In the genomic region with DNA sequence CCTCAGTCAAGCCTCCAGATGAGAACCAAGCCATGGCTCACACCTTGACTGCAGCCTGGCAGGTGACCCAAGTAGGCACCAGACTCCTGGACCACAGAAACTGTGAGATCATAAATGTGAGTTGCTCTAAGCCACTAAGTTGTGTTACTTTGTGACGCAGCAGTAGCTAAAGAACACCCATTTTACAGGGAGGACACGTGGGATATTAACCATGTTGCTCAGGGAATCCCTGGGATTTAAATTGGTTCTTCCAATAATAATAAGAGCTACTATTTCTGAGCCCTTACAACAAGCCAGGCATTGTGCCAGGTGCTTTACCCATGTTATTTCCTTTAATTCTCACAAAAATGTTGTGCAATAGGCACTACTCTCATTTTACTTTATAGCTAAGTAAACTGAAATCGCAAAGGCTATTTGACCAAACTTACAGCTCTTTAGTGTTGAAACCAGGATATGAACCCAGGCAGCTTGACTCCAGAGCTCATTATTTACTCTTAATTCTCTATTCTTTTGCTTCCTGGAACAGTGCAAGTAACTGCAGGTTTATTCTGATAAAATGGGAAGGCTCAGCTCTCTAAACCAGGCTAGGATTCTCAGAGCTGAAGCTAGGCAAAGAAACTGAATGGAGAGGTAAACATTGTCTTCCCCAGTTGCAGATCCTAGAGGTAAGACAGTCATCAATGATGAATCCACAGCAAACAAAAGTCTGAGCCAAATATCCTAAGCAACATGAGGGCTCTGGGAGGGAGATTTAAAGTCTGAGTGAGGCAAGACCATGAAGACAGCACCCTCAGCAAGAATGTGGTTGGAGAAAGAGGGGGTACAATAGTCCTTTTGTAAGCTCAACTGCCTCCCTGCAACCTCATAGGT, we compare ENCODE assay signal across 18 cellular contexts.
DNase-seq lines count a peak whose midpoint lies in the region; ATAC-seq, FAIRE-seq and TF ChIP-seq lines count a peak whose summit lies in the region.
"Had no signal": no experiment of that assay in that cellular context is flagged by ENCODE, and none has a peak within 500 bp of the region (broad histone marks: within the 10 kb centered on the region; RNA-seq: fewer than 3 reads in every experiment).

No MANE protein-coding gene starts in this region.

- H3K4me3 ChIP-seq in bronchial epithelial cell (ENCODE audit: low read depth, low read length) (no peak overlapping the region), HepG2 (replicated peaks in 1 of 3; ENCODE audit: insufficient read depth in 1 of 3, low read depth in 2 of 3, low read length in 3 of 3) (no peak overlapping the region; a peak in 1 of 6 replicates), tibial nerve (no peak overlapping the region), kidney (ENCODE audit: low read length in 2 of 2) (no peak overlapping the region)
- H3K4me3 ChIP-seq: GM23338, spleen had no signal

- ATAC-seq in HepG2 (peak; percentile 38), HG02610 (IDR thresholded peaks at IDR 0.05; ENCODE audit: unreplicated experiment) (no peak)
- ATAC-seq: GM23338, left ventricle myocardium superior had no signal

- H3K9ac ChIP-seq in HepG2 (ENCODE audit: insufficient read depth, low read depth, low read length) (peak overlapping the region; percentile 18), kidney (ENCODE audit: low read length in 2 of 2) (no peak overlapping the region)

- no peak for TF ChIP-seq RAD21 in HepG2 (CRISPR knock-in tag; IDR thresholded peaks at IDR 0.05)

- TF ChIP-seq CTCF in bronchial epithelial cell (IDR thresholded peaks at IDR 0.05; ENCODE audit: insufficient read depth, low read length, severe bottlenecking): no peak
- TF ChIP-seq CTCF in HepG2 (CRISPR knock-in tag; IDR thresholded peaks at IDR 0.05): no peak
- TF ChIP-seq CTCF in tibial nerve (IDR thresholded peaks at IDR 0.05): no peak
- TF ChIP-seq CTCF in kidney (IDR thresholded peaks at IDR 0.05; ENCODE audit: borderline replicate concordance, extremely low read depth, insufficient read depth): no peak

- FAIRE-seq in bronchial epithelial cell (lab: Jason Lieb, UNC): no peak
- FAIRE-seq in HepG2 (lab: Jason Lieb, UNC): peak; percentile 70
- no peak for FAIRE-seq in kidney (lab: Jason Lieb, UNC)
- FAIRE-seq: frontal cortex, urothelium cell line had no signal

- in situ Hi-C loops in HepG2 (cut with HindIII; ENCODE audit: extremely low pct_ligation_motif_present, low pct_unique_long_range_greater_than_20kb): no loop called here

- H3K36me3 ChIP-seq in bronchial epithelial cell (ENCODE audit: control insufficient read depth, insufficient read depth, low read length): no peaks in the 10 kb centered on the region
- H3K36me3 ChIP-seq in HepG2 (replicated peaks in 1 of 2; ENCODE audit: control insufficient read depth in 1 of 2, insufficient read depth in 2 of 2, low read length in 2 of 2): no peaks in the 10 kb centered on the region
- H3K36me3 ChIP-seq in tibial nerve: no peaks in the 10 kb centered on the region
- H3K36me3 ChIP-seq in kidney (ENCODE audit: control insufficient read depth in 1 of 2, insufficient read depth in 2 of 2, low read length in 2 of 2): no peaks in the 10 kb centered on the region
- H3K36me3 ChIP-seq: spleen had no signal

- H3K9me3 ChIP-seq in HepG2 (ENCODE audit: low read length): no peaks in the 10 kb centered on the region
- no peaks in the 10 kb centered on the region for H3K9me3 ChIP-seq in tibial nerve
- H3K9me3 ChIP-seq in kidney (ENCODE audit: control insufficient read depth in 1 of 2, low read length in 2 of 2): no peaks in the 10 kb centered on the region
- H3K9me3 ChIP-seq: spleen had no signal

- intact Hi-C loops in HepG2 (cut with micrococcal nuclease; ENCODE audit: unreplicated experiment) (no loop called here), kidney (cut with DNase I) (no loop called here)

- no peak overlapping the region for H2AFZ ChIP-seq in HepG2 (ENCODE audit: low read length)
- H2AFZ ChIP-seq: GM23338 had no signal

- BruUV-seq in HepG2 (replicated peaks; lab: Mats Ljungman, UMichigan): no TSS peak

- H3K27ac ChIP-seq in HepG2 (ENCODE audit: extremely low read length, insufficient read depth, low read length): peak overlapping the region; percentile 58
- H3K27ac ChIP-seq in tibial nerve: no peak overlapping the region
- H3K27ac ChIP-seq in kidney (ENCODE audit: low read depth in 2 of 2, low read length in 2 of 2): no peak overlapping the region

- H3K27me3 ChIP-seq in bronchial epithelial cell (ENCODE audit: control insufficient read depth, insufficient read depth, low read length) (no peaks in the 10 kb centered on the region), HepG2 (ENCODE audit: control insufficient read depth in 1 of 2, insufficient read depth in 2 of 2, low read length in 2 of 2) (no peaks in the 10 kb centered on the region), tibial nerve (no peaks in the 10 kb centered on the region)
- H3K27me3 ChIP-seq: spleen had no signal

- WGBS in HepG2 (ENCODE audit: low lambda C conversion rate): 3% methylated on average over 2 of the region's 3 CpGs
- 81 to 86% methylated on average over 3 of the region's 3 CpGs for WGBS in tibial nerve, 2 donors

- H3K4me2 ChIP-seq in HepG2 (ENCODE audit: low read depth, low read length): peak overlapping the region; percentile 51
- H3K4me2 ChIP-seq: GM23338 had no signal

- TF ChIP-seq POLR2A in HepG2 (IDR thresholded peaks at IDR 0.05; ENCODE audit: insufficient read depth in 1 of 2, low read depth in 2 of 2, low read length in 2 of 2) (no peak), tibial nerve (IDR thresholded peaks at IDR 0.05) (no peak)

- peaks cover 79% of the 10 kb centered on the region for H3K4me1 ChIP-seq in HepG2 (ENCODE audit: insufficient read depth, low read length)
- H3K4me1 ChIP-seq in tibial nerve: no peaks in the 10 kb centered on the region
- H3K4me1 ChIP-seq in kidney (ENCODE audit: control insufficient read depth in 1 of 2, insufficient read depth in 1 of 2, low read depth in 1 of 2, low read length in 2 of 2): no peaks in the 10 kb centered on the region

- H4K20me1 ChIP-seq in HepG2 (ENCODE audit: insufficient read depth, low read length): no peaks in the 10 kb centered on the region

- H3K79me2 ChIP-seq in HepG2 (ENCODE audit: insufficient read depth, low read length): no peaks in the 10 kb centered on the region

- POLR2A ChIA-PET in HepG2 (lab: Yijun Ruan, JAX): interaction anchor here (1.4 kb wide), 1 partner anchor 10 kb away, joined by 7 read pairs; no protein-coding TSS in a partner anchor

- DNase-seq in NOMO-1 treated with DMSO at 0.1 percent for 48 hours (lab: John Stamatoyannopoulos, UW; ENCODE audit: unreplicated experiment): peak; percentile 38
- DNase-seq in NOMO-1 treated with dmso at 0.1 percent for 144 hours (lab: John Stamatoyannopoulos, UW; ENCODE audit: unreplicated experiment): no peak
- DNase-seq in bronchial epithelial cell (ENCODE audit: low read depth): peak; percentile 53
- peak; percentile 88 for DNase-seq in HepG2 (ENCODE audit: low spot score)
- DNase-seq in tibial nerve (ENCODE audit: low spot score in 2 of 2): peak; percentile 16 to 18
- no peak for DNase-seq in kidney
- no peak for DNase-seq in T-helper 9 cell
- DNase-seq: activated B cell treated with CpG ODN at 0.5 μM for 24 hours; CD4-positive, alpha-beta T cell; KG1; left ventricle myocardium superior; naive B cell; NK-92 treated with Interleukin-12 subunit alpha and Interleukin-12 subunit beta, amount 100 ng/mL, for 24 hours; spleen had no signal

- CTCF ChIA-PET in HepG2 (lab: Yijun Ruan, JAX; ENCODE audit: low intra/inter-chr PET ratio, low total read pairs): no interaction called here

- TF ChIP-seq EP300 in HepG2 (IDR thresholded peaks at IDR 0.05; ENCODE audit: low read depth in 2 of 2, low read length in 2 of 2) (peak in 1 of 2 experiments; percentile 65; a peak in 2 of 4 replicates), HepG2 (CRISPR knock-in tag; IDR thresholded peaks at IDR 0.05; ENCODE audit: borderline replicate concordance) (peak; percentile 22; the same call in 1 of the 2 replicates), tibial nerve (IDR thresholded peaks at IDR 0.05) (no peak)

TF ChIP-seq in HepG2, 621 proteins besides CTCF, POLR2A, EP300 and RAD21 (continues in another document):
- TF ChIP-seq SOX6 (IDR thresholded peaks at IDR 0.05): no peak
- TF ChIP-seq SOX6 (CRISPR knock-in tag; IDR thresholded peaks at IDR 0.05): peak; percentile 55; the same call in 1 of the 2 replicates
- TF ChIP-seq MBD4 (IDR thresholded peaks at IDR 0.05; ENCODE audit: borderline replicate concordance, low read length): peak; percentile 57; the same call in 1 of the 2 replicates
- no peak for TF ChIP-seq KLF15 (CRISPR knock-in tag; IDR thresholded peaks at IDR 0.05; ENCODE audit: borderline replicate concordance)
- TF ChIP-seq, protein P1, sequence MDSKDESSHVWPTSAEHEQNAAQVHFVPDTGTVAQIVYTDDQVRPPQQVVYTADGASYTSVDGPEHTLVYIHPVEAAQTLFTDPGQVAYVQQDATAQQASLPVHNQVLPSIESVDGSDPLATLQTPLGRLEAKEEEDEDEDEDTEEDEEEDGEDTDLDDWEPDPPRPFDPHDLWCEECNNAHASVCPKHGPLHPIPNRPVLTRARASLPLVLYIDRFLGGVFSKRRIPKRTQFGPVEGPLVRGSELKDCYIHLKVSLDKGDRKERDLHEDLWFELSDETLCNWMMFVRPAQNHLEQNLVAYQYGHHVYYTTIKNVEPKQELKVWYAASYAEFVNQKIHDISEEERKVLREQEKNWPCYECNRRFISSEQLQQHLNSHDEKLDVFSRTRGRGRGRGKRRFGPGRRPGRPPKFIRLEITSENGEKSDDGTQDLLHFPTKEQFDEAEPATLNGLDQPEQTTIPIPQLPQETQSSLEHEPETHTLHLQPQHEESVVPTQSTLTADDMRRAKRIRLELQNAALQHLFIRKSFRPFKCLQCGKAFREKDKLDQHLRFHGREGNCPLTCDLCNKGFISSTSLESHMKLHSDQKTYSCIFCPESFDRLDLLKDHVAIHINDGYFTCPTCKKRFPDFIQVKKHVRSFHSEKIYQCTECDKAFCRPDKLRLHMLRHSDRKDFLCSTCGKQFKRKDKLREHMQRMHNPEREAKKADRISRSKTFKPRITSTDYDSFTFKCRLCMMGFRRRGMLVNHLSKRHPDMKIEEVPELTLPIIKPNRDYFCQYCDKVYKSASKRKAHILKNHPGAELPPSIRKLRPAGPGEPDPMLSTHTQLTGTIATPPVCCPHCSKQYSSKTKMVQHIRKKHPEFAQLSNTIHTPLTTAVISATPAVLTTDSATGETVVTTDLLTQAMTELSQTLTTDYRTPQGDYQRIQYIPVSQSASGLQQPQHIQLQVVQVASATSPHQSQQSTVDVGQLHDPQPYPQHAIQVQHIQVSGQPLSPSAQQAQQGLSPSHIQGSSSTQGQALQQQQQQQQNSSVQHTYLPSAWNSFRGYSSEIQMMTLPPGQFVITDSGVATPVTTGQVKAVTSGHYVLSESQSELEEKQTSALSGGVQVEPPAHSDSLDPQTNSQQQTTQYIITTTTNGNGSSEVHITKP (CRISPR knock-in tag; IDR thresholded peaks at IDR 0.05; ENCODE audit: low read depth): 0 out of 2 replicates have a peak, but pooled peaks have one; percentile 24
- 0 out of 2 replicates have a peak, but pooled peaks have one; percentile 25 for TF ChIP-seq RCOR2 (CRISPR knock-in tag; IDR thresholded peaks at IDR 0.05)
- no peak for TF ChIP-seq RBFOX2 (IDR thresholded peaks at IDR 0.05; ENCODE audit: low read depth, low read length)
- 0 out of 2 replicates have a peak, but pooled peaks have one; percentile 8 for TF ChIP-seq FOXK1 (CRISPR knock-in tag; IDR thresholded peaks at IDR 0.05; ENCODE audit: borderline replicate concordance, low read depth)

Comparison
In these comparisons a context has a peak if more than half of its experiments do, and no peak if none do; other contexts are left out.
1. DNase-seq: peak in NOMO-1 treated with DMSO at 0.1 percent for 48 hours (single experiment), bronchial epithelial cell (single experiment), HepG2 (single experiment) and tibial nerve (2 of 2); none in NOMO-1 treated with dmso at 0.1 percent for 144 hours (single experiment), kidney (single experiment) and T-helper 9 cell (single experiment).